ENCODE assay signal across 28 cellular contexts in genomic region chr4:174105202-174105601, GRCh38.
A peak's percentile ranks its signal among the peaks of the same experiment; 100 is the strongest.
DNase-seq lines count a peak whose midpoint lies in the region; ATAC-seq, FAIRE-seq and TF ChIP-seq lines count a peak whose summit lies in the region.
"Had no signal": no experiment of that assay in that cellular context is flagged by ENCODE, and none has a peak within 500 bp of the region (broad histone marks: within the 10 kb centered on the region; RNA-seq: fewer than 3 reads in every experiment).

No MANE protein-coding gene starts in this region.

- TF ChIP-seq POLR2A in esophagus muscularis mucosa (IDR thresholded peaks at IDR 0.05; ENCODE audit: low read depth) (no peak), sigmoid colon (IDR thresholded peaks at IDR 0.05) (no peak)

- H3K4me1 Mint-ChIP-seq in activated CD4-positive, alpha-beta T cell treated with anti-CD3 and anti-CD28 coated beads, Interleukin-2, amount 10 ng/mL, durations not matched to agents 24 days and 14 days, result no peaks in the 10 kb centered on the region
- H3K4me1 Mint-ChIP-seq: B cell had no signal

- H3K4me1 ChIP-seq in esophagus muscularis mucosa (peaks cover 0 to 16% (median 3%) of the 10 kb centered on the region in 4 donors), pancreas (no peaks in the 10 kb centered on the region), sigmoid colon (peaks cover 0 to 44% (median 28%) of the 10 kb centered on the region in 4 donors)
- H3K4me1 ChIP-seq: A549, Caco-2 had no signal

- intact Hi-C loops in esophagus muscularis mucosa (cut with DNase I) (no loop called here), pancreas (cut with DNase I) (no loop called here), sigmoid colon (cut with DNase I) (loop anchor here (5.0 kb wide), 1 partner anchor 453 kb away; no protein-coding TSS in a partner anchor)
- intact Hi-C loops in activated CD4-positive, alpha-beta T cell treated with anti-CD3 and anti-CD28 coated beads, Interleukin-2, amount 10 ng/mL, durations not matched to agents 24 days and 14 days (cut with micrococcal nuclease), result no loop called here

- H3K4me3 ChIP-seq in esophagus muscularis mucosa (no peak overlapping the region), pancreas (no peak overlapping the region), sigmoid colon (no peak overlapping the region)
- H3K4me3 ChIP-seq: A549; BLaER1 treated with 17β-estradiol and CSF1 and Interleukin-3, amounts not matched to agents 10 nM and 100 nM; GM12878 had no signal

- no peak for ATAC-seq in pancreas
- ATAC-seq: A549; CD8-positive, alpha-beta T cell; GM12878 had no signal

- no peaks in the 10 kb centered on the region for H3K9me3 ChIP-seq in esophagus muscularis mucosa
- H3K9me3 ChIP-seq in pancreas, result no peaks in the 10 kb centered on the region
- no peaks in the 10 kb centered on the region for H3K9me3 ChIP-seq in sigmoid colon
- H3K9me3 ChIP-seq: A549; BLaER1 treated with 17β-estradiol and CSF1 and Interleukin-3, amounts not matched to agents 10 nM and 100 nM; Caco-2 had no signal

- H3K9me3 Mint-ChIP-seq in activated CD4-positive, alpha-beta T cell treated with anti-CD3 and anti-CD28 coated beads, Interleukin-2, amount 10 ng/mL, durations not matched to agents 24 days and 14 days, result no peaks in the 10 kb centered on the region
- H3K9me3 Mint-ChIP-seq: CD4-positive, alpha-beta T cell; CD8-positive, alpha-beta T cell had no signal

- no peaks in the 10 kb centered on the region for H3K27me3 ChIP-seq in esophagus muscularis mucosa
- no peaks in the 10 kb centered on the region for H3K27me3 ChIP-seq in pancreas
- no peaks in the 10 kb centered on the region for H3K27me3 ChIP-seq in sigmoid colon
- H3K27me3 ChIP-seq: BLaER1 treated with 17β-estradiol and CSF1 and Interleukin-3, amounts not matched to agents 10 nM and 100 nM had no signal

- no peak for DNase-seq in esophagus muscularis mucosa (ENCODE audit: extremely low spot score)
- no peak for DNase-seq in pancreas
- no peak for DNase-seq in sigmoid colon
- no peak for DNase-seq in stimulated activated CD4-positive, alpha-beta T cell treated with anti-CD3 and anti-CD28 coated beads, Interleukin-4, amount 100 ng/mL, for 24 hours
- no peak for DNase-seq in activated CD4-positive, alpha-beta T cell treated with anti-CD3 and anti-CD28 coated beads, Interleukin-2, amount 10 ng/mL, durations not matched to agents 24 days and 14 days
- no peak for DNase-seq in NCI-H2171 treated with DMSO at 0.1 percent for 48 hours (lab: John Stamatoyannopoulos, UW)
- no peak for DNase-seq in NCI-H2107 treated with DMSO at 0.1 percent for 48 hours (lab: John Stamatoyannopoulos, UW; ENCODE audit: unreplicated experiment)
- DNase-seq: AML-193; Caco-2; Calu3; CD4-positive, alpha-beta T cell; CD8-positive, alpha-beta T cell; DMS 273 treated with DMSO at 0.1 percent for 48 hours; DMS153; DMS53; DMS79; DND-41; EL; GDM1 had no signal

- H3K36me3 ChIP-seq in esophagus muscularis mucosa (no peaks in the 10 kb centered on the region), pancreas (no peaks in the 10 kb centered on the region), sigmoid colon (no peaks in the 10 kb centered on the region)
- H3K36me3 ChIP-seq: BLaER1 treated with 17β-estradiol and CSF1 and Interleukin-3, amounts not matched to agents 10 nM and 100 nM had no signal

- peak overlapping the region; percentile 10 to 43 (median 23) for H3K27ac ChIP-seq in esophagus muscularis mucosa (replicated peaks in 1 of 4)
- no peak overlapping the region for H3K27ac ChIP-seq in pancreas
- peak overlapping the region; percentile 19 to 80 (median 69) for H3K27ac ChIP-seq in sigmoid colon
- H3K27ac ChIP-seq: 22Rv1, A549, C4-2B had no signal

- TF ChIP-seq CTCF in esophagus muscularis mucosa (IDR thresholded peaks at IDR 0.05), result no peak
- no peak for TF ChIP-seq CTCF in pancreas (IDR thresholded peaks at IDR 0.05)
- TF ChIP-seq CTCF in sigmoid colon (IDR thresholded peaks at IDR 0.05), result no peak

- no peak for TF ChIP-seq EP300 in esophagus muscularis mucosa (IDR thresholded peaks at IDR 0.05)
- TF ChIP-seq EP300 in sigmoid colon (IDR thresholded peaks at IDR 0.05), result peak in 3 of 4 donors; percentile 8 to 64 (median 56)

- no peaks in the 10 kb centered on the region for H3K36me3 Mint-ChIP-seq in activated CD4-positive, alpha-beta T cell treated with anti-CD3 and anti-CD28 coated beads, Interleukin-2, amount 10 ng/mL, durations not matched to agents 24 days and 14 days (ENCODE audit: low read depth)
- H3K36me3 Mint-ChIP-seq: CD8-positive, alpha-beta T cell had no signal

- FAIRE-seq in TTC549 (lab: Jason Lieb, UNC) (peak; percentile 97), pancreas (lab: Jason Lieb, UNC) (peak; percentile 61)
- FAIRE-seq: A549, GM12878, GM12892, GM18507 had no signal

- H3K27ac Mint-ChIP-seq in activated CD4-positive, alpha-beta T cell treated with anti-CD3 and anti-CD28 coated beads, Interleukin-2, amount 10 ng/mL, durations not matched to agents 24 days and 14 days, result no peak overlapping the region
- H3K27ac Mint-ChIP-seq: B cell; CD4-positive, alpha-beta T cell; CD8-positive, alpha-beta T cell had no signal

- no peak overlapping the region for H3K4me3 Mint-ChIP-seq in activated CD4-positive, alpha-beta T cell treated with anti-CD3 and anti-CD28 coated beads, Interleukin-2, amount 10 ng/mL, durations not matched to agents 24 days and 14 days
- H3K4me3 Mint-ChIP-seq: B cell; CD4-positive, alpha-beta T cell; CD8-positive, alpha-beta T cell had no signal

- H3K27me3 Mint-ChIP-seq in activated CD4-positive, alpha-beta T cell treated with anti-CD3 and anti-CD28 coated beads, Interleukin-2, amount 10 ng/mL, durations not matched to agents 24 days and 14 days, result peaks cover 21% of the 10 kb centered on the region

- 61% methylated on average over 1 of the region's 1 CpG for WGBS in esophagus muscularis mucosa
- 66 to 77% methylated on average over 1 of the region's 1 CpG for WGBS in pancreas, 2 donors
- 62 to 78% methylated on average over 1 of the region's 1 CpG for WGBS in sigmoid colon, 2 donors

Comparison
In these comparisons a context has a peak if more than half of its experiments do, and no peak if none do; other contexts are left out.
1. H3K27ac ChIP-seq: peak in esophagus muscularis mucosa (4 of 4) and sigmoid colon (4 of 4); none in pancreas (0 of 4).